ENCODE assay signal across 29 cellular contexts in the genomic region with DNA sequence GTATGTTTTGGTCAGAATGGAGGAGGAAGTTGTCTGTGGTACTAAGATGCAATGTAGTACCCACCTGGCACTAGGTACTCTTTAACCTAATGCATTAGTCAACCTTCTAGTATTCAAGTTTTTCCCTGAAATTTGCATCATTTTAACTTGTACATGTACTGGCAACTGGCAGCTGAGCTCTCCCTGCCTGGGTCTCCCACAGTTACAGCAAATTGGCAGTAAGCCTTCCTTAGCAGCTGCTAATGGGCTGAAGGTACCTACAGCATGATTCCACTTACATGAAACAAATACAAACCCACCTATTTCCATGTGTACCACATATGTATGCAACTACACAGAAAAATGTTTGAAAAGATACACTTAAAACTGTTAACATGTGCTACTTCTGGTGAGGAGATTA. TPM values are rescaled to one million over a fixed set of nuclear protein-coding genes. Genes with fewer than 3 reads are reported as not detected.
A peak's percentile ranks its signal among the peaks of the same experiment; 100 is the strongest.
DNase-seq lines count a peak whose midpoint lies in the region; ATAC-seq and TF ChIP-seq lines count a peak whose summit lies in the region.
"Had no signal": no experiment of that assay in that cellular context is flagged by ENCODE, and none has a peak within 500 bp of the region (broad histone marks: within the 10 kb centered on the region; RNA-seq: fewer than 3 reads in every experiment).

No MANE protein-coding gene starts in this region.

- no peak overlapping the region for H3K4me3 ChIP-seq in smooth muscle cell
- H3K4me3 ChIP-seq: adrenal gland, coronary artery, esophagus muscularis mucosa, MG63, thoracic aorta, uterus had no signal

- no peak overlapping the region for H2AFZ ChIP-seq in smooth muscle cell (ENCODE audit: low read depth)

- no peak overlapping the region for H3K4me3 Mint-ChIP-seq in activated CD8-positive, alpha-beta T cell treated with anti-CD3 and anti-CD28 coated beads, Interleukin-2, amount 10 ng/mL, durations not matched to agents 7 days and 5 days
- H3K4me3 Mint-ChIP-seq: activated T-cell treated with anti-CD3 and anti-CD28 coated beads, Interleukin-2, amount 50 U/mL, for 4 hours; T-helper 1 cell treated with Interleukin-12 subunit alpha and Interleukin-12 subunit beta and Interleukin-4 antibody, amounts not matched to agents 30 μg/mL and 1 μg/mL, for 36 hours had no signal

- TF ChIP-seq CTCF in smooth muscle cell (IDR thresholded peaks at IDR 0.05; ENCODE audit: borderline replicate concordance, insufficient read depth, poor library complexity, severe bottlenecking), result no peak

- no peak overlapping the region for H3K9ac ChIP-seq in smooth muscle cell (ENCODE audit: low read depth)

- no peaks in the 10 kb centered on the region for H3K9me3 Mint-ChIP-seq in activated CD8-positive, alpha-beta T cell treated with anti-CD3 and anti-CD28 coated beads, Interleukin-2, amount 10 ng/mL, durations not matched to agents 7 days and 5 days (ENCODE audit: insufficient read depth)
- H3K9me3 Mint-ChIP-seq: activated T-cell treated with anti-CD3 and anti-CD28 coated beads, Interleukin-2, amount 50 U/mL, for 4 hours; T-helper 1 cell treated with Interleukin-12 subunit alpha and Interleukin-12 subunit beta and Interleukin-4 antibody, amounts not matched to agents 30 μg/mL and 1 μg/mL, for 36 hours had no signal

- no peaks in the 10 kb centered on the region for H3K9me3 ChIP-seq in smooth muscle cell (replicated peaks; ENCODE audit: low read depth)
- H3K9me3 ChIP-seq: adrenal gland, esophagus muscularis mucosa, MG63, thoracic aorta, uterus had no signal

- H3K27me3 Mint-ChIP-seq in activated CD8-positive, alpha-beta T cell treated with anti-CD3 and anti-CD28 coated beads, Interleukin-2, amount 10 ng/mL, durations not matched to agents 7 days and 5 days (ENCODE audit: low read depth), result no peaks in the 10 kb centered on the region

- POLR2A ChIA-PET in activated CD8-positive, alpha-beta T cell treated with anti-CD3 and anti-CD28 coated beads, Interleukin-2, amount 10 ng/mL, durations not matched to agents 7 days and 5 days (lab: Charles Lee), result no interaction called here

- no peak overlapping the region for H3K4me2 ChIP-seq in smooth muscle cell

- no peak for ATAC-seq in activated CD8-positive, alpha-beta T cell treated with anti-CD3 and anti-CD28 coated beads, Interleukin-2, amount 10 ng/mL, durations not matched to agents 7 days and 5 days
- ATAC-seq: activated T-cell treated with anti-CD3 and anti-CD28 coated beads, Interleukin-2, amount 50 U/mL, for 4 hours; left cardiac atrium; sciatic nerve had no signal

- H3K27me3 ChIP-seq in smooth muscle cell (ENCODE audit: low read depth), result no peaks in the 10 kb centered on the region
- H3K27me3 ChIP-seq: adrenal gland, esophagus muscularis mucosa, MG63, uterus had no signal

- H3K4me1 ChIP-seq in smooth muscle cell (ENCODE audit: low read depth), result no peaks in the 10 kb centered on the region
- H3K4me1 ChIP-seq: adrenal gland, esophagus muscularis mucosa, uterus had no signal

- no peak overlapping the region for H3K27ac Mint-ChIP-seq in activated CD8-positive, alpha-beta T cell treated with anti-CD3 and anti-CD28 coated beads, Interleukin-2, amount 10 ng/mL, durations not matched to agents 7 days and 5 days
- H3K27ac Mint-ChIP-seq: T-helper 1 cell treated with Interleukin-12 subunit alpha and Interleukin-12 subunit beta and Interleukin-4 antibody, amounts not matched to agents 30 μg/mL and 1 μg/mL, for 36 hours had no signal

- no peaks in the 10 kb centered on the region for H3K79me2 ChIP-seq in smooth muscle cell (ENCODE audit: low read depth)

- H3K36me3 ChIP-seq in smooth muscle cell (ENCODE audit: low read depth), result no peaks in the 10 kb centered on the region
- H3K36me3 ChIP-seq: adrenal gland, esophagus muscularis mucosa, MG63, thoracic aorta, uterus had no signal

- CTCF ChIA-PET in activated CD8-positive, alpha-beta T cell treated with anti-CD3 and anti-CD28 coated beads, Interleukin-2, amount 10 ng/mL, durations not matched to agents 7 days and 5 days (lab: Charles Lee), result no interaction called here

- peaks cover 31% of the 10 kb centered on the region for H3K4me1 Mint-ChIP-seq in activated CD8-positive, alpha-beta T cell treated with anti-CD3 and anti-CD28 coated beads, Interleukin-2, amount 10 ng/mL, durations not matched to agents 7 days and 5 days (ENCODE audit: low read depth)

- DNase-seq in H4 (ENCODE audit: low spot score), result peak; percentile 10
- DNase-seq in NCI-H446 treated with DMSO at 0.1 percent for 48 hours (lab: John Stamatoyannopoulos, UW), result peak; percentile 26
- peak; percentile 54 for DNase-seq in astrocyte of the hippocampus (ENCODE audit: low read depth, low spot score)
- DNase-seq in kidney tubule cell (ENCODE audit: low spot score), result peak; percentile 50
- no peak for DNase-seq in NCI-H345 (lab: John Stamatoyannopoulos, UW)
- no peak for DNase-seq in activated CD8-positive, alpha-beta T cell treated with anti-CD3 and anti-CD28 coated beads, Interleukin-2, amount 10 ng/mL, durations not matched to agents 7 days and 5 days
- DNase-seq in smooth muscle cell (lab: John Stamatoyannopoulos, UW; ENCODE audit: unreplicated experiment), result no peak
- no peak for DNase-seq in cerebellar nuclear complex (lab: John Stamatoyannopoulos, UW)
- DNase-seq: activated CD4-positive, alpha-beta T cell treated with anti-CD3 and anti-CD28 coated beads for 4 hours; activated T-cell treated with anti-CD3 and anti-CD28 coated beads, Interleukin-2, amount 50 U/mL, for 4 hours; adrenal gland; C1 segment of cervical spinal cord; COR-L47; DND-41; foreskin melanocyte; HCEC 1CT; left cardiac atrium; NCI-H1417; NCI-H2081 treated with DMSO at 0.1 percent for 48 hours; NCI-H524 treated with DMSO at 0.1 percent for 48 hours; RPMI8226; stimulated activated naive CD4-positive, alpha-beta T cell; uterus had no signal

- H3K27ac ChIP-seq in smooth muscle cell (ENCODE audit: low read depth), result no peak overlapping the region
- H3K27ac ChIP-seq: adrenal gland, coronary artery, esophagus muscularis mucosa, thoracic aorta, uterus had no signal

- peaks cover 3% of the 10 kb centered on the region for H3K36me3 Mint-ChIP-seq in activated CD8-positive, alpha-beta T cell treated with anti-CD3 and anti-CD28 coated beads, Interleukin-2, amount 10 ng/mL, durations not matched to agents 7 days and 5 days (ENCODE audit: low read depth)

- H3F3A ChIP-seq in smooth muscle cell (ENCODE audit: low read depth), result no peaks in the 10 kb centered on the region

- H4K20me1 ChIP-seq in smooth muscle cell (ENCODE audit: low read depth), result no peaks in the 10 kb centered on the region

RNA-seq across cellular contexts. Expression of a gene that starts 8.1 kb away (rescaled TPM):
- 12.0 and 13.2 TPM in 2 replicates for total RNA-seq in H4 (2014; rRNA removed; shearing (Covaris generic))
- total RNA-seq in activated CD8-positive, alpha-beta T cell treated with anti-CD3 and anti-CD28 coated beads, Interleukin-2, amount 10 ng/mL, durations not matched to agents 7 days and 5 days, result 10 to 100 TPM; 32.9 to 36.4 TPM
- 18.6 TPM in 2 replicates for total RNA-seq in smooth muscle cell
- 2.6 and 4.9 TPM in 2 replicates for polyA plus RNA-seq in smooth muscle cell

Comparison
In these comparisons a context has a peak if more than half of its experiments do, and no peak if none do; other contexts are left out.
1. DNase-seq: peak in H4 (single experiment), NCI-H446 treated with DMSO at 0.1 percent for 48 hours (single experiment), astrocyte of the hippocampus (single experiment) and kidney tubule cell (single experiment); none in NCI-H345 (single experiment), activated CD8-positive, alpha-beta T cell treated with anti-CD3 and anti-CD28 coated beads, Interleukin-2, amount 10 ng/mL, durations not matched to agents 7 days and 5 days (single experiment), smooth muscle cell (single experiment) and cerebellar nuclear complex (0 of 2).